Comparison of ENCODE assay signal across 8 cellular contexts in the genomic region with DNA sequence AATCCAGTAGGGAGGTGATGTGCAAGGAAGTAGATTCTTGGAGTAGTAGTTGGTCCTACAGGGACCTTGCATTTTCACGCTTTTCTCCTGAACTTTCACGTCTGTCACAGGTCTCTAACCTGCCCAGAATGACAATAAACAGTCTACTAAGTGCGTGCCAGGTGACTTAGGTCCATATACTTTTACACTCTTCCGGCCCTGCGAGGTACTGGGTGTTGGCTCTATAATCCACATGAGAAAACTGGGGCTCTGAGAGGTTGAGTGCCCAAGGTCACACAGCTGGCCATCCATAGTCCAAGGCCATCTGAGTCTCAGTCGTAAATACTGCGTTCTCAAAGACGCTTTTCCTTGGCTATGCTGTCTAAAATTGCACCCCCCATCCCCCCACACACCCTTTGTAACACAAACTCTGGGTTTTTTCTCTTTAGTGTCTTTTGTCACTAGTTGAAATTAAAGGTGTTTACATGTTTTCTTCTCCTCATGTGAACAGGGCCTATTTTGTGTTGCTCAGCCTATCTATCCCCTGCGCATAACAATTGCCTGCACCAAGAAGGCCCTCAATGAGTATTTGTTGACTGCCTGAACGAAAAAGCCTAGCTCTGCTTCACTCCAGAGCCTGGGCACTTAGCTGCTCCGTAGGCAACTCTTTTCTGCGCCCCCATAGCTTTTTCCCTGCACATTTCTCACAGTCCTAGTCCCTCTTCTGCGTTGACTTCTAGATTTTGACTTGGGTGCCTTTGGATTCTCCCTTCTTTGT. TPM values are rescaled to one million over a fixed set of nuclear protein-coding genes. Genes with fewer than 3 reads are reported as not detected.
DNase-seq lines count a peak whose midpoint lies in the region; ATAC-seq and TF ChIP-seq lines count a peak whose summit lies in the region.

No MANE protein-coding gene starts in this region.

- TF ChIP-seq EP300 in tibial nerve (IDR thresholded peaks at IDR 0.05): no peak

- peaks cover 10 to 14% of the 10 kb centered on the region in 2 donors for H3K4me1 ChIP-seq in adrenal gland (replicated peaks in 1 of 2)
- H3K4me1 ChIP-seq in tibial nerve: peaks cover 0 to 20% (median 12%) of the 10 kb centered on the region in 4 donors

- no peaks in the 10 kb centered on the region for H3K36me3 ChIP-seq in adrenal gland (replicated peaks in 1 of 2)
- peaks cover 0 to 17% (median 0%) of the 10 kb centered on the region in 3 donors for H3K36me3 ChIP-seq in tibial nerve

- peak; percentile 13 for ATAC-seq in GM19023 (IDR thresholded peaks at IDR 0.05; ENCODE audit: unreplicated experiment)
- ATAC-seq in HG03521 (IDR thresholded peaks at IDR 0.05; ENCODE audit: unreplicated experiment): peak; percentile 7
- ATAC-seq in HG03432 (IDR thresholded peaks at IDR 0.05; ENCODE audit: unreplicated experiment): no peak

- TF ChIP-seq CTCF in adrenal gland (IDR thresholded peaks at IDR 0.05) (peak in 1 of 6 experiments; percentile 0), tibial nerve (IDR thresholded peaks at IDR 0.05) (no peak)

- H3K27me3 ChIP-seq in adrenal gland: no peaks in the 10 kb centered on the region
- H3K27me3 ChIP-seq in tibial nerve: no peaks in the 10 kb centered on the region

- peak; percentile 21 to 57 (median 40) for DNase-seq in adrenal gland
- peak; percentile 26 for DNase-seq in left kidney (ENCODE audit: low read depth, low spot score)
- DNase-seq in tibial nerve (ENCODE audit: low spot score in 2 of 2): no peak
- no peak for DNase-seq in NCI-H1417 (lab: John Stamatoyannopoulos, UW)
- no peak for DNase-seq in T-helper 9 cell

- H3K4me3 ChIP-seq in adrenal gland (peak overlapping the region; percentile 13 to 96 (median 56)), tibial nerve (peak overlapping the region; percentile 77 to 91 (median 85))

- H3K9me3 ChIP-seq in adrenal gland (replicated peaks in 1 of 3): no peaks in the 10 kb centered on the region
- no peaks in the 10 kb centered on the region for H3K9me3 ChIP-seq in tibial nerve

- intact Hi-C loops in adrenal gland (cut with DNase I): no loop called here

- WGBS in adrenal gland, 4 donors: 35 to 44% (median 39%) methylated on average over 11 to 13 of the region's 13 CpGs
- WGBS in tibial nerve, 2 donors: 34 to 37% methylated on average over 13 of the region's 13 CpGs

- TF ChIP-seq POLR2A in adrenal gland (IDR thresholded peaks at IDR 0.05) (no peak), tibial nerve (IDR thresholded peaks at IDR 0.05) (no peak)

- peak overlapping the region in 3 of 5 donors; percentile 43 to 82 (median 82) for H3K27ac ChIP-seq in adrenal gland
- peak overlapping the region; percentile 31 to 86 (median 76) for H3K27ac ChIP-seq in tibial nerve

RNA-seq across cellular contexts. Expression of a gene that starts 0.9 kb away (rescaled TPM):
- total RNA-seq in adrenal gland (10 to 100 TPM; 34.0 to 84.4 (median 57.6) TPM), tibial nerve (10 to 100 TPM; 14.4 to 26.9 (median 19.0) TPM)
- polyA plus RNA-seq in adrenal gland: 100 to 1,000 TPM in 1 of 3 donors, 10 to 100 TPM in 2; 10.1 to 102 (median 10.4) TPM

RNA-seq across cellular contexts. Expression of a gene that starts 35.3 kb away (rescaled TPM):
- 1 to 10 TPM in 1 of 8 donors, under 1 TPM in 7; 0.19 to 1.3 (median 0.42) TPM for total RNA-seq in adrenal gland
- under 1 TPM; 0.09 to 0.24 (median 0.16) TPM for polyA plus RNA-seq in adrenal gland
- under 1 TPM in 1 of 4 donors, not detected in 3; 0.21 TPM for total RNA-seq in tibial nerve

Comparison
In these comparisons a context has a peak if more than half of its experiments do, and no peak if none do; other contexts are left out.
1. DNase-seq: peak in adrenal gland (7 of 7) and left kidney (single experiment); none in tibial nerve (0 of 2), NCI-H1417 (0 of 3) and T-helper 9 cell (single experiment).